ENCODE assay signal across 17 cellular contexts in genomic region chrX:155535866-155536265, GRCh38.
"Had no signal": no experiment of that assay in that cellular context is flagged by ENCODE, and none has a peak within 500 bp of the region (broad histone marks: within the 10 kb centered on the region; RNA-seq: fewer than 3 reads in every experiment).

No MANE protein-coding gene starts in this region.

- H3K27ac Mint-ChIP-seq: activated CD4-positive, alpha-beta T cell treated with anti-CD3 and anti-CD28 coated beads, Interleukin-2, amount 10 ng/mL, durations not matched to agents 7 days and 5 days; activated naive CD8-positive, alpha-beta T cell treated with anti-CD3 and anti-CD28 coated beads, Interleukin-2, amount 50 U/mL, for 24 hours; activated T-helper 17 cell treated with anti-CD3 and anti-CD28 coated beads, Interleukin-2, amount 50 U/mL, for 72 hours; endodermal cell; natural killer cell treated with Interleukin-12 subunit alpha and Interleukin-12 subunit beta and Interleukin-15 and Interleukin-18, amount 100 ng/mL, for 72 hours had no signal

- DNase-seq: activated CD4-positive, alpha-beta T cell treated with anti-CD3 and anti-CD28 coated beads, Interleukin-2, amount 10 ng/mL, durations not matched to agents 7 days and 5 days; activated CD4-positive, CD25-positive, alpha-beta regulatory T cell; activated CD8-positive, alpha-beta memory T cell treated with anti-CD3 and anti-CD28 coated beads for 24 hours; activated naive CD4-positive, alpha-beta T cell treated with Interleukin-2 at 50 U/mL for 16 hours; activated naive CD8-positive, alpha-beta T cell treated with anti-CD3 and anti-CD28 coated beads, Interleukin-2, amount 50 U/mL, for 24 hours; endodermal cell; hypothalamus; posterior cingulate gyrus; stimulated activated CD4-positive, alpha-beta T cell treated with anti-CD3 and anti-CD28 coated beads, Interleukin-4, amount 100 ng/mL, for 4 hours; stimulated activated CD8-positive, alpha-beta memory T cell treated with anti-CD3 and anti-CD28 coated beads, Interleukin-4, amount 100 ng/mL, for 48 hours; stimulated activated naive CD4-positive, alpha-beta T cell treated with Interleukin-2 at 50 U/mL for 16 hours; substantia nigra had no signal

- H3K27me3 Mint-ChIP-seq: activated CD4-positive, alpha-beta T cell treated with anti-CD3 and anti-CD28 coated beads, Interleukin-2, amount 10 ng/mL, durations not matched to agents 7 days and 5 days; activated naive CD8-positive, alpha-beta T cell treated with anti-CD3 and anti-CD28 coated beads, Interleukin-2, amount 50 U/mL, for 24 hours; activated T-helper 17 cell treated with anti-CD3 and anti-CD28 coated beads, Interleukin-2, amount 50 U/mL, for 72 hours; natural killer cell treated with Interleukin-12 subunit alpha and Interleukin-12 subunit beta and Interleukin-15 and Interleukin-18, amount 100 ng/mL, for 72 hours had no signal

- H3K4me1 ChIP-seq: ascending aorta, tibial nerve, vagina had no signal

- H3K36me3 ChIP-seq: vagina had no signal

- H3K4me3 ChIP-seq: ascending aorta, tibial nerve, vagina had no signal

- H3K4me3 Mint-ChIP-seq: activated CD4-positive, alpha-beta T cell treated with anti-CD3 and anti-CD28 coated beads, Interleukin-2, amount 10 ng/mL, durations not matched to agents 7 days and 5 days; activated naive CD8-positive, alpha-beta T cell treated with anti-CD3 and anti-CD28 coated beads, Interleukin-2, amount 50 U/mL, for 24 hours; activated T-helper 17 cell treated with anti-CD3 and anti-CD28 coated beads, Interleukin-2, amount 50 U/mL, for 72 hours; endodermal cell; natural killer cell treated with Interleukin-12 subunit alpha and Interleukin-12 subunit beta and Interleukin-15 and Interleukin-18, amount 100 ng/mL, for 72 hours had no signal

- H3K4me1 Mint-ChIP-seq: activated CD4-positive, alpha-beta T cell treated with anti-CD3 and anti-CD28 coated beads, Interleukin-2, amount 10 ng/mL, durations not matched to agents 7 days and 5 days; activated T-helper 17 cell treated with anti-CD3 and anti-CD28 coated beads, Interleukin-2, amount 50 U/mL, for 72 hours had no signal

- H3K27ac ChIP-seq: ascending aorta, tibial nerve, vagina had no signal

- H3K9me3 ChIP-seq: ascending aorta had no signal

- H3K27me3 ChIP-seq: ascending aorta, tibial nerve, vagina had no signal

- ATAC-seq: activated naive CD8-positive, alpha-beta T cell treated with anti-CD3 and anti-CD28 coated beads, Interleukin-2, amount 50 U/mL, for 24 hours; activated T-helper 17 cell treated with anti-CD3 and anti-CD28 coated beads, Interleukin-2, amount 50 U/mL, for 72 hours; natural killer cell treated with Interleukin-12 subunit alpha and Interleukin-12 subunit beta and Interleukin-15 and Interleukin-18, amount 100 ng/mL, for 72 hours had no signal

- H3K9me3 Mint-ChIP-seq: activated naive CD8-positive, alpha-beta T cell treated with anti-CD3 and anti-CD28 coated beads, Interleukin-2, amount 50 U/mL, for 24 hours; activated T-helper 17 cell treated with anti-CD3 and anti-CD28 coated beads, Interleukin-2, amount 50 U/mL, for 72 hours had no signal
